Comparison of ENCODE assay signal across 15 cellular contexts in the genomic region with DNA sequence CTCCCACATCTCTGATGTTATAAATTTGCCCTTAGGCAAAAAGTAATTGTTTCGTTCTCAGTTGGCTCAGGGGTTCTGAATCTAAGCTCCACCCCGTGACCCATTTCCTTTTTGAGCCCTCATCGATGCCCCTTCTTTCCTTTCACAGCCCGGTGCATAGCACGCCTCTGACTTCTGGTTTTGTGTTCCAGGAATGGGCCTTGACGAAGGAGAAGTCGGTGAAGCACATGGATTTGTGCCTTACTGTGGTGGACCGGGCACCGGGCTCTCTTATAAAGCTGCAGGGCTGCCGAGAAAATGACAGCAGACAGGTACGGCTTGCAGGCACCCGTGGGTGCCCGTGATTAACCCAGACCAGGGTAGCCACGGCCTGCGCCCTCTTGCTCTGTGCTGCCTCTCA.
DNase-seq lines count a peak whose midpoint lies in the region; ATAC-seq and TF ChIP-seq lines count a peak whose summit lies in the region.
"Had no signal": no experiment of that assay in that cellular context is flagged by ENCODE, and none has a peak within 500 bp of the region (broad histone marks: within the 10 kb centered on the region; RNA-seq: fewer than 3 reads in every experiment).

No MANE protein-coding gene starts in this region.

- peak overlapping the region; percentile 24 to 70 (median 68) for H3K4me3 Mint-ChIP-seq in CD4-positive, CD25-positive, alpha-beta regulatory T cell
- peak overlapping the region; percentile 68 for H3K4me3 Mint-ChIP-seq in activated naive CD8-positive, alpha-beta T cell treated with anti-CD3 and anti-CD28 coated beads for 36 hours
- no peak overlapping the region for H3K4me3 Mint-ChIP-seq in neural crest cell
- H3K4me3 Mint-ChIP-seq: T-helper 1 cell treated with Interleukin-12 subunit alpha and Interleukin-12 subunit beta and Interleukin-4 antibody, amounts not matched to agents 30 μg/mL and 1 μg/mL, for 36 hours had no signal

- peak in 1 of 3 donors; percentile 45 for DNase-seq in CD4-positive, CD25-positive, alpha-beta regulatory T cell
- DNase-seq in activated naive CD8-positive, alpha-beta T cell treated with anti-CD3 and anti-CD28 coated beads for 36 hours = no peak
- DNase-seq in neural crest cell (ENCODE audit: low read depth, low spot score) (no peak), AG20443 (ENCODE audit: low spot score) (no peak), brain microvascular endothelial cell (no peak)
- DNase-seq: NCI-H2029 treated with DMSO at 0.1 percent for 48 hours, NCI-H774, upper lobe of left lung had no signal

- H3K9me3 ChIP-seq in CD4-positive, CD25-positive, alpha-beta regulatory T cell (ENCODE audit: control insufficient read depth in 2 of 2, low read length in 2 of 2) = no peaks in the 10 kb centered on the region
- H3K9me3 ChIP-seq in KOPT-K1 (ENCODE audit: insufficient read depth, low read length, poor library complexity, severe bottlenecking) = no peaks in the 10 kb centered on the region
- H3K9me3 ChIP-seq: adrenal gland, upper lobe of left lung had no signal

- peaks cover 12 to 48% (median 23%) of the 10 kb centered on the region in 4 donors for H3K4me1 Mint-ChIP-seq in CD4-positive, CD25-positive, alpha-beta regulatory T cell
- H3K4me1 Mint-ChIP-seq in activated naive CD8-positive, alpha-beta T cell treated with anti-CD3 and anti-CD28 coated beads for 36 hours = peaks cover 71% of the 10 kb centered on the region
- H3K4me1 Mint-ChIP-seq in neural crest cell = peaks cover 22% of the 10 kb centered on the region

- H3K36me3 Mint-ChIP-seq in CD4-positive, CD25-positive, alpha-beta regulatory T cell = peaks cover 16% of the 10 kb centered on the region
- peaks cover 25% of the 10 kb centered on the region for H3K36me3 Mint-ChIP-seq in activated naive CD8-positive, alpha-beta T cell treated with anti-CD3 and anti-CD28 coated beads for 36 hours
- peaks cover 3% of the 10 kb centered on the region for H3K36me3 Mint-ChIP-seq in neural crest cell (ENCODE audit: low read depth)

- peak overlapping the region; percentile 74 to 93 (median 80) for H3K27ac Mint-ChIP-seq in CD4-positive, CD25-positive, alpha-beta regulatory T cell
- H3K27ac Mint-ChIP-seq in activated naive CD8-positive, alpha-beta T cell treated with anti-CD3 and anti-CD28 coated beads for 36 hours = peak overlapping the region; percentile 82
- H3K27ac Mint-ChIP-seq in neural crest cell (ENCODE audit: unreplicated experiment) = peak overlapping the region; percentile 78

- no peaks in the 10 kb centered on the region for H3K9me3 Mint-ChIP-seq in CD4-positive, CD25-positive, alpha-beta regulatory T cell
- H3K9me3 Mint-ChIP-seq in activated naive CD8-positive, alpha-beta T cell treated with anti-CD3 and anti-CD28 coated beads for 36 hours = no peaks in the 10 kb centered on the region
- H3K9me3 Mint-ChIP-seq in neural crest cell = no peaks in the 10 kb centered on the region
- H3K9me3 Mint-ChIP-seq: T-helper 1 cell treated with Interleukin-12 subunit alpha and Interleukin-12 subunit beta and Interleukin-4 antibody, amounts not matched to agents 30 μg/mL and 1 μg/mL, for 36 hours had no signal

- no peak overlapping the region for H3K27ac ChIP-seq in CD4-positive, CD25-positive, alpha-beta regulatory T cell (ENCODE audit: insufficient read depth, low read length, poor library complexity, severe bottlenecking)
- H3K27ac ChIP-seq in KOPT-K1 (ENCODE audit: low read depth, low read length, poor library complexity, severe bottlenecking) (peak overlapping the region; percentile 86), brain microvascular endothelial cell (no peak overlapping the region)
- H3K27ac ChIP-seq: adrenal gland, C4-2B, upper lobe of left lung had no signal

- H3K4me1 ChIP-seq in CD4-positive, CD25-positive, alpha-beta regulatory T cell (ENCODE audit: control insufficient read depth, insufficient read depth, low read length, poor library complexity, severe bottlenecking) = peaks cover 20% of the 10 kb centered on the region

- H3K27me3 ChIP-seq in CD4-positive, CD25-positive, alpha-beta regulatory T cell (ENCODE audit: control insufficient read depth, insufficient read depth, low read length) = no peaks in the 10 kb centered on the region
- no peaks in the 10 kb centered on the region for H3K27me3 ChIP-seq in brain microvascular endothelial cell (replicated peaks)
- H3K27me3 ChIP-seq: adrenal gland, upper lobe of left lung had no signal

- peak in 1 of 2 donors; percentile 35 for ATAC-seq in CD4-positive, CD25-positive, alpha-beta regulatory T cell (ENCODE audit: low read depth in 2 of 2)
- no peak for ATAC-seq in HG02759 (IDR thresholded peaks at IDR 0.05; ENCODE audit: unreplicated experiment)
- ATAC-seq in GM21447 (IDR thresholded peaks at IDR 0.05; ENCODE audit: unreplicated experiment) = no peak
- ATAC-seq: GM12878 had no signal

- H3K4me3 ChIP-seq in CD4-positive, CD25-positive, alpha-beta regulatory T cell (ENCODE audit: low read depth, low read length) = peak overlapping the region; percentile 27
- H3K4me3 ChIP-seq in brain microvascular endothelial cell (ENCODE audit: low read depth, low read length) = no peak overlapping the region
- H3K4me3 ChIP-seq: adrenal gland, GM12878, upper lobe of left lung had no signal

- TF ChIP-seq CTCF in neural crest cell (conservative IDR thresholded peaks at IDR 0.05) (no peak), brain microvascular endothelial cell (IDR thresholded peaks at IDR 0.05; ENCODE audit: low read depth, low read length, missing control alignments) (no peak)

- in situ Hi-C loops in brain microvascular endothelial cell (cut with HindIII; ENCODE audit: low pct_ligation_motif_present, low sequenced_read_pairs) = no loop called here

- H3K27me3 Mint-ChIP-seq in CD4-positive, CD25-positive, alpha-beta regulatory T cell = no peaks in the 10 kb centered on the region
- H3K27me3 Mint-ChIP-seq in activated naive CD8-positive, alpha-beta T cell treated with anti-CD3 and anti-CD28 coated beads for 36 hours = no peaks in the 10 kb centered on the region
- H3K27me3 Mint-ChIP-seq in neural crest cell (ENCODE audit: low read depth) = no peaks in the 10 kb centered on the region

- peaks cover 7% of the 10 kb centered on the region for H3K36me3 ChIP-seq in CD4-positive, CD25-positive, alpha-beta regulatory T cell (ENCODE audit: control insufficient read depth, insufficient read depth, low read length)
- H3K36me3 ChIP-seq in KOPT-K1 (ENCODE audit: insufficient read depth, low read length) (peaks cover 92% of the 10 kb centered on the region), brain microvascular endothelial cell (replicated peaks) (peaks cover 18% of the 10 kb centered on the region)
